18 cellular contexts compared by ENCODE assay signal in genomic region chr2:140589273-140589672, GRCh38.
"Had no signal": no experiment of that assay in that cellular context is flagged by ENCODE, and none has a peak within 500 bp of the region (broad histone marks: within the 10 kb centered on the region; RNA-seq: fewer than 3 reads in every experiment).

No MANE protein-coding gene starts in this region.

- H3K4me1 ChIP-seq: left ventricle myocardium inferior, tibial nerve, vagina had no signal

- H3K9me3 ChIP-seq: left ventricle myocardium inferior, neutrophil, tibial nerve, vagina had no signal

- H3K27me3 ChIP-seq: neutrophil, tibial nerve, vagina had no signal

- H3K36me3 ChIP-seq: left ventricle myocardium inferior, neutrophil, tibial nerve, vagina had no signal

- H3K4me3 ChIP-seq: left ventricle myocardium inferior, tibial nerve, vagina had no signal

- ATAC-seq: activated CD8-positive, alpha-beta T cell treated with anti-CD3 and anti-CD28 coated beads, Interleukin-2, amount 10 ng/mL, durations not matched to agents 7 days and 5 days; activated naive CD4-positive, alpha-beta T cell treated with anti-CD3 and anti-CD28 coated beads, Interleukin-2, amount 50 U/mL, for 72 hours; natural killer cell; stimulated activated memory B cell treated with anti-CD40 and anti-IgM and Interleukin-4, amounts not matched to agents 10 μg/mL and 1 μg/mL and 100 μg/mL, for 72 hours had no signal

- DNase-seq: activated B cell treated with CpG ODN at 0.5 μM for 24 hours; activated CD4-positive, alpha-beta T cell treated with anti-CD3 and anti-CD28 coated beads, Interleukin-2, amount 10 ng/mL, durations not matched to agents 24 days and 14 days; activated CD8-positive, alpha-beta memory T cell treated with anti-CD3 and anti-CD28 coated beads, Interleukin-2, amount 50 U/mL, for 4 hours; activated CD8-positive, alpha-beta T cell treated with anti-CD3 and anti-CD28 coated beads, Interleukin-2, amount 10 ng/mL, durations not matched to agents 7 days and 5 days; activated effector memory CD4-positive, alpha-beta T cell treated with anti-CD3 and anti-CD28 coated beads, Interleukin-2, amount 50 U/mL, for 16 hours; activated T-cell treated with anti-CD3 and anti-CD28 coated beads, Interleukin-2, amount 50 U/mL, for 48 hours; amygdala; effector memory CD4-positive, alpha-beta T cell; kidney; left ventricle myocardium inferior; natural killer cell; retina; stimulated activated CD4-positive, alpha-beta T cell treated with anti-CD3 and anti-CD28 coated beads, Interleukin-2, amount 100 ng/mL, for 48 hours had no signal

- H3K27ac ChIP-seq: left ventricle myocardium inferior, neutrophil, tibial nerve, vagina had no signal
